In genomic region chr2:42567389-42567788, GRCh38 we compare ENCODE assay signal across 7 cellular contexts. TPM values are rescaled to one million over a fixed set of nuclear protein-coding genes. Genes with fewer than 3 reads are reported as not detected.
DNase-seq lines count a peak whose midpoint lies in the region; ATAC-seq and TF ChIP-seq lines count a peak whose summit lies in the region.

No MANE protein-coding gene starts in this region.

- H3K27ac Mint-ChIP-seq in stimulated activated naive CD8-positive, alpha-beta T cell treated with anti-CD3 and anti-CD28 coated beads, Interleukin-15, amount 100 ng/mL, for 72 hours: peak overlapping the region in 1 of 2 donors; percentile 89

- peak overlapping the region; percentile 11 for H3K4me2 ChIP-seq in GM23248 (ENCODE audit: unreplicated experiment)

- peaks cover 31% of the 10 kb centered on the region for H3K79me2 ChIP-seq in GM23248 (ENCODE audit: insufficient read depth)

- H3F3A ChIP-seq in GM23248 (ENCODE audit: insufficient read depth): peaks cover 21% of the 10 kb centered on the region

- DNase-seq in GM23248: peak; percentile 66
- DNase-seq in hepatic stellate cell (ENCODE audit: low spot score): peak; percentile 31
- no peak for DNase-seq in stimulated activated naive CD8-positive, alpha-beta T cell treated with anti-CD3 and anti-CD28 coated beads, Interleukin-15, amount 100 ng/mL, for 72 hours
- DNase-seq in KBM-7: no peak
- DNase-seq in DMS 273 (lab: John Stamatoyannopoulos, UW; ENCODE audit: unreplicated experiment): no peak
- no peak for DNase-seq in ecto neural progenitor cell (ENCODE audit: low spot score)

- H3K9me2 ChIP-seq in GM23248 (ENCODE audit: insufficient read depth): no peaks in the 10 kb centered on the region

- H3K9ac ChIP-seq in GM23248: 0 out of 2 replicates have a peak overlapping the region, but pooled peaks have one; percentile 20

- no peak for TF ChIP-seq CTCF in VCaP (conservative IDR thresholded peaks at IDR 0.05)

- no peaks in the 10 kb centered on the region for H4K20me1 ChIP-seq in GM23248 (ENCODE audit: insufficient read depth)

- peaks cover 20% of the 10 kb centered on the region; the same call in 1 of the 2 replicates for H3K4me1 ChIP-seq in GM23248 (ENCODE audit: insufficient read depth)

- no peaks in the 10 kb centered on the region for H3K36me3 ChIP-seq in GM23248 (ENCODE audit: low read depth)

- no peaks in the 10 kb centered on the region for H3K27me3 Mint-ChIP-seq in stimulated activated naive CD8-positive, alpha-beta T cell treated with anti-CD3 and anti-CD28 coated beads, Interleukin-15, amount 100 ng/mL, for 72 hours

- in situ Hi-C loops in GM23248 (cut with MboI) (no loop called here), KBM-7 (cut with MboI; ENCODE audit: low pct_unique_long_range_greater_than_20kb, low sequenced_read_pairs) (no loop called here)

- H3K4me3 ChIP-seq in GM23248: no peak overlapping the region

- no peaks in the 10 kb centered on the region for H3K27me3 ChIP-seq in GM23248 (replicated peaks; ENCODE audit: insufficient read depth)

- WGBS in GM23248 (ENCODE audit: low coverage in 1 of 2, low lambda C conversion rate in 2 of 2, missing lambda C conversion rate in 2 of 2), 2 experiments: 32 to 35% methylated on average over 8 of the region's 8 CpGs

- peak overlapping the region; percentile 76 for H2AFZ ChIP-seq in GM23248

- peaks cover 32% of the 10 kb centered on the region for H3K4me1 Mint-ChIP-seq in stimulated activated naive CD8-positive, alpha-beta T cell treated with anti-CD3 and anti-CD28 coated beads, Interleukin-15, amount 100 ng/mL, for 72 hours

- H3K27ac ChIP-seq in GM23248 (peak overlapping the region; percentile 9), VCaP (peak overlapping the region; percentile 86)

- no peaks in the 10 kb centered on the region for H3K9me3 Mint-ChIP-seq in stimulated activated naive CD8-positive, alpha-beta T cell treated with anti-CD3 and anti-CD28 coated beads, Interleukin-15, amount 100 ng/mL, for 72 hours

- no peaks in the 10 kb centered on the region for H3K9me3 ChIP-seq in GM23248 (ENCODE audit: low read depth)

- H3K4me3 Mint-ChIP-seq in stimulated activated naive CD8-positive, alpha-beta T cell treated with anti-CD3 and anti-CD28 coated beads, Interleukin-15, amount 100 ng/mL, for 72 hours: peak overlapping the region; percentile 73 to 74

- ATAC-seq in stimulated activated naive CD8-positive, alpha-beta T cell treated with anti-CD3 and anti-CD28 coated beads, Interleukin-15, amount 100 ng/mL, for 72 hours: no peak

RNA-seq across cellular contexts. Expression of gene MTA3, which starts 1.0 kb away (rescaled TPM):
- total RNA-seq in GM23248 (2014; rRNA removed; shearing (Covaris generic)): 23.4 and 29.7 TPM in 2 replicates
- 24.8 and 25.7 TPM in 2 replicates for polyA plus RNA-seq in GM23248 (2016; fragmentation: Nextera tagmentation; extraction: Ambion mirVana)

Comparison
In these comparisons a context has a peak if more than half of its experiments do, and no peak if none do; other contexts are left out.
1. DNase-seq: peak in GM23248 (single experiment) and hepatic stellate cell (single experiment); none in stimulated activated naive CD8-positive, alpha-beta T cell treated with anti-CD3 and anti-CD28 coated beads, Interleukin-15, amount 100 ng/mL, for 72 hours (0 of 2), KBM-7 (single experiment), DMS 273 (single experiment) and ecto neural progenitor cell (single experiment).